Comparison of ENCODE assay signal across 8 cellular contexts in the genomic region with DNA sequence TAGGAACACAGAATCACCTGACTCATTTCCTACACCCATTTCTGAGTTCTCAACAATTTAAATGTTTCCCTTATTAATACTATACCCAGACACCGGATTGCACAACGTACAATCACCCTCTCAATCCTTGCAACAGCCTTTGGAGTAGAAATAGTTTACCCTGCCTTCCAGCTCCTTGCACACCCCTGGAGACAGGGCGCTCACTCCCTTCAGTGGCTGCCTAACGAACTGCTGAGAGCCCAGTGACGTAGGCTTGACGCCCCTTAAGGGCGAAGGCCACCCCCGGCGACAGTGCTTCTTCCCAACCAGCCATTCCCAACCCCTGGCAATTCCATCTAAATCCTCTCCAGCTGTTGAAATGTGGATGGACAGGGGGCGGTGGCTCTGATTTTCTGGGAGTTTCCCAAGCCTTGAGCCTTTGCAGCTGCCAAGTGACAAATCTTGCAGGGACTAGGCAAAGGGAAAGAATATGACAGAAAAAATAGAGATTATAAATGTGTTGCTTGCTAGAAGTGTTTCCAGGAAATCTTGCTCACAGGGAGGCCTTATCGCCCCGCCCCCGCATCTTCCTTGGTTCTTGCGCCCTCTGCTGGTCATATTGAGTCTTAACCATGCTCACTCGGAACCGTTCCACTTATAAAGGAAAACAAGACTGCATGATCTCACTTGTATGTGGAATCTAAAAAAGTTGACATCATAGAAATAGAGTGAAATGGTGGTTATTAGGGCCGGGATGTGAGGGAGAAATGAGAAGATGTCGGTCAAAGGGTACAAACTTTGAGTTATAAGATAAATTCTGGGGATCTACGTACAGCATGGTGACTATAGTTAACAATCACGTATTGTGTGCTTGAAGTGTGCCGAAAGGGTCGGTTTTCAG. TPM values are rescaled to one million over a fixed set of nuclear protein-coding genes. Genes with fewer than 3 reads are reported as not detected.
DNase-seq lines count a peak whose midpoint lies in the region; ATAC-seq and TF ChIP-seq lines count a peak whose summit lies in the region.

No MANE protein-coding gene starts in this region.

- H3K4me3 Mint-ChIP-seq in activated T-helper 17 cell treated with anti-CD3 and anti-CD28 coated beads, Interleukin-2, amount 50 U/mL, for 72 hours: peak overlapping the region; percentile 25

- no peaks in the 10 kb centered on the region for H3K4me1 ChIP-seq in RWPE2 (ENCODE audit: insufficient read depth, poor library complexity, severe bottlenecking)

- H3K27me3 Mint-ChIP-seq in activated T-helper 17 cell treated with anti-CD3 and anti-CD28 coated beads, Interleukin-2, amount 50 U/mL, for 72 hours: peaks cover 34% of the 10 kb centered on the region

- DNase-seq in GM03348 (ENCODE audit: low spot score): peak; percentile 93
- DNase-seq in M059J (ENCODE audit: low read depth): peak; percentile 81
- DNase-seq in RWPE2 (ENCODE audit: low spot score): no peak
- DNase-seq in fibroblast of the conjunctiva (ENCODE audit: low read depth): peak; percentile 65
- DNase-seq in nucleus accumbens (lab: John Stamatoyannopoulos, UW): peak in 50 of 56 donors; percentile 5 to 86 (median 46)
- DNase-seq in superior temporal gyrus (ENCODE audit: extremely low spot score): peak; percentile 93

- no peaks in the 10 kb centered on the region for H3K9me3 Mint-ChIP-seq in activated T-helper 17 cell treated with anti-CD3 and anti-CD28 coated beads, Interleukin-2, amount 50 U/mL, for 72 hours

- H3K4me3 ChIP-seq in RWPE2 (ENCODE audit: severe bottlenecking): no peak overlapping the region

- peak; percentile 66 for ATAC-seq in RWPE2 (ENCODE audit: low read depth)
- ATAC-seq in activated T-helper 17 cell treated with anti-CD3 and anti-CD28 coated beads, Interleukin-2, amount 50 U/mL, for 72 hours (replicated peaks): peak; percentile 76
- ATAC-seq in GM18502 (IDR thresholded peaks at IDR 0.05; ENCODE audit: poor library complexity, unreplicated experiment): no peak

- H3K27ac ChIP-seq in RWPE2 (ENCODE audit: poor library complexity, severe bottlenecking): no peak overlapping the region

- H3K9me3 ChIP-seq in RWPE2 (ENCODE audit: severe bottlenecking): no peaks in the 10 kb centered on the region

- peak; percentile 87 for TF ChIP-seq CTCF in RWPE2 (IDR thresholded peaks at IDR 0.05; ENCODE audit: poor library complexity, severe bottlenecking)

- H3K4me1 Mint-ChIP-seq in activated T-helper 17 cell treated with anti-CD3 and anti-CD28 coated beads, Interleukin-2, amount 50 U/mL, for 72 hours: peaks cover 9% of the 10 kb centered on the region

- peaks cover 40% of the 10 kb centered on the region for H3K27me3 ChIP-seq in RWPE2 (ENCODE audit: insufficient read depth, poor library complexity, severe bottlenecking)

- H3K36me3 ChIP-seq in RWPE2 (ENCODE audit: low read depth): no peaks in the 10 kb centered on the region

- H3K27ac Mint-ChIP-seq in activated T-helper 17 cell treated with anti-CD3 and anti-CD28 coated beads, Interleukin-2, amount 50 U/mL, for 72 hours: peak overlapping the region; percentile 37

- H3K36me3 Mint-ChIP-seq in activated T-helper 17 cell treated with anti-CD3 and anti-CD28 coated beads, Interleukin-2, amount 50 U/mL, for 72 hours (ENCODE audit: low read depth): peaks cover 6% of the 10 kb centered on the region

RNA-seq across cellular contexts. Expression of a gene that starts 7.6 kb away (rescaled TPM):
- total RNA-seq in M059J (2014; rRNA removed; shearing (Covaris generic)): 0.69 TPM in 1 of 2 replicates, not detected in the other
- total RNA-seq in activated T-helper 17 cell treated with anti-CD3 and anti-CD28 coated beads, Interleukin-2, amount 50 U/mL, for 72 hours: 1 to 10 TPM in 1 of 2 donors, not detected in 1; 1.3 TPM
